1 cellular context compared by ENCODE assay signal in the genomic region with DNA sequence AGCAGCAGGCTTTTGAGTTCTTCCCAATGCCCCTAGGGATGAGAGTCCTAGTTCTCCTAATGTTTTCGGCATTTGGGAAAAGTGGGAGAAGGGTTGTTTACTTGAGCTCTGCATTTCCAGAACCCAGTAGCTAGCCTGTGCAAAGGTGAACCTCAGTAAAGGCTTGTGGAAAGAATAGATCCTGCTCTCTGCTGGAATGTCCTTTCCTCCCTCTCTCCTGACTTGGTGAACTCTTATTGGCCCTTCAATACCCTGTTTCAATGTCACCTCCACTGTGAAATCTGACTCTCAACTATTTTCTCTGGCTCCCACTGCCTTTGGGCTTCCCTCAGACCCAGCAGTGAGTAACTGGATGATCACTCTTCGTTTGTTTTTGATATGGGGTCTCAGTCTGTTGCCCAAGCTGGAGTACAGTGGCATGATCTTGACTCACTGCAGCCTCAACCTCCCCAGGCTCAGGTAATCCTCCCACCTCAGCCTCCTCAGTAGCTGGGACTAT.
TF ChIP-seq lines count a peak whose summit lies in the region.

No MANE protein-coding gene starts in this region.

TF ChIP-seq in endothelial cell of umbilical vein, 7 proteins besides CTCF, POLR2A, EP300 and RAD21:
- TF ChIP-seq, protein P1, sequence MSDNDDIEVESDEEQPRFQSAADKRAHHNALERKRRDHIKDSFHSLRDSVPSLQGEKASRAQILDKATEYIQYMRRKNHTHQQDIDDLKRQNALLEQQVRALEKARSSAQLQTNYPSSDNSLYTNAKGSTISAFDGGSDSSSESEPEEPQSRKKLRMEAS (IDR thresholded peaks at IDR 0.05; ENCODE audit: insufficient read depth, insufficient read length): no peak
- TF ChIP-seq JUN (IDR thresholded peaks at IDR 0.05; ENCODE audit: borderline replicate concordance, insufficient read depth, insufficient read length, low read depth) (no peak), MYC (IDR thresholded peaks at IDR 0.05; ENCODE audit: low read depth, low read length) (no peak), POLR2AphosphoS5 (IDR thresholded peaks at IDR 0.05; ENCODE audit: insufficient read depth, low read depth, low read length) (no peak), GATA2 (IDR thresholded peaks at IDR 0.05; ENCODE audit: insufficient read depth, insufficient read length, low read depth, low read length) (no peak), FOS (IDR thresholded peaks at IDR 0.05; ENCODE audit: borderline replicate concordance, insufficient read depth, low read length) (no peak), EZH2 (IDR thresholded peaks at IDR 0.05; ENCODE audit: borderline replicate concordance, low read depth, low read length, severe bottlenecking) (no peak)
